In the genomic region with DNA sequence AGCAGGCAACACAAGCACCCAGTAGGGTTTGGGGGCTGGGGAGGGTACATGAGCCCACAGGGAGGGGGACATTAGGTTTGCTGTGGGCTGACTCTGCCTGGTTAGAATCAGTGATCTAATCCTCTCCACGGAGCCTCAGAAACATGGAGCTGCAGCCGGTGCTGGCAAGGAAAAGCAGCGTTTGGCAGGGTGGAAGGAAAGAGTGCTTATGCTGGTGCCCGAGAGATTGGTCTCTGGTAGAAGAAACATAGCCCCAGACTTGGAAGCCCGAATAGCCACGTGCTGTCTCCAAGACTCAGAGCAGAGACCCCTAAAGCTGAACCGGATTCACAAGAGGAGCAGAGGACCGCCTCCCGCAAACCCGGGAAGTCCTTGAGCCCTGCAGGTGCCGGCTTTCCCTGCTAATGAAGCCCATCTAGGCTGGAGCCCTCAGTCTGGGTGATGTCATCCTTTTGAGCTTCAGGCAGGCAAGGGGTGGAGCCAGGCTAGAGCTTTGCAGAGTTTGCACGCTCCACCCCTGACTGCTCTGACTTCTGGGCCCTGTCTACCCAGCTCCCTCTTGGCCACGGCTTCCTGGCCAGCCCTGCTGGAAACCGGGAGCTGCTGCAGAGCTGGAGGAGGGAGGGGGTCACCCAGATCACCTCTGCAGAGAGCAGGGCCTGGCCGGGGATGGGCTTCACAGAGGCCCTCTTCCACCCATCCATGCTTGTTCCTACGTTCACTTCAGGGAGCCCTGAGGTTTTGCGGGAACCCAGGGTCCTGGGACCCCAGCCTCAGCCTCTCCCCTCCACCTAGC, we compare ENCODE assay signal across 8 cellular contexts. TPM values are rescaled to one million over a fixed set of nuclear protein-coding genes. Genes with fewer than 3 reads are reported as not detected.
DNase-seq lines count a peak whose midpoint lies in the region; ATAC-seq and TF ChIP-seq lines count a peak whose summit lies in the region.

No MANE protein-coding gene starts in this region.

- no peaks in the 10 kb centered on the region for H3K36me3 ChIP-seq in smooth muscle cell (ENCODE audit: low read depth)

- H3F3A ChIP-seq in smooth muscle cell (ENCODE audit: low read depth): peaks cover 9% of the 10 kb centered on the region

- H4K20me1 ChIP-seq in smooth muscle cell (ENCODE audit: low read depth): no peaks in the 10 kb centered on the region

- no peaks in the 10 kb centered on the region for H3K9me3 ChIP-seq in smooth muscle cell (replicated peaks; ENCODE audit: low read depth)

- no peak for TF ChIP-seq CTCF in smooth muscle cell (IDR thresholded peaks at IDR 0.05; ENCODE audit: borderline replicate concordance, insufficient read depth, poor library complexity, severe bottlenecking)

- no peaks in the 10 kb centered on the region for H3K79me2 ChIP-seq in smooth muscle cell (ENCODE audit: low read depth)

- H3K4me1 ChIP-seq in smooth muscle cell (ENCODE audit: low read depth): peaks cover 25% of the 10 kb centered on the region

- no peak overlapping the region for H2AFZ ChIP-seq in smooth muscle cell (ENCODE audit: low read depth)

- 13% methylated on average over 17 of the region's 17 CpGs for WGBS in smooth muscle cell (ENCODE audit: low lambda C conversion rate)

- H3K9ac ChIP-seq in smooth muscle cell (ENCODE audit: low read depth): no peak overlapping the region

- peak; percentile 79 for DNase-seq in GM04504 (ENCODE audit: low read depth)
- peak; percentile 94 for DNase-seq in NCI-H2107 (lab: John Stamatoyannopoulos, UW)
- peak; percentile 49 for DNase-seq in activated CD4-positive, CD25-positive, alpha-beta regulatory T cell treated with anti-CD3 and anti-CD28 coated beads, Interleukin-2, amount 50 U/mL, for 72 hours
- peak; percentile 81 to 82 for DNase-seq in cerebellar nuclear complex (lab: John Stamatoyannopoulos, UW)
- DNase-seq in islet precursor cell: peak; percentile 97
- DNase-seq in smooth muscle cell (lab: John Stamatoyannopoulos, UW; ENCODE audit: unreplicated experiment): peak; percentile 64
- DNase-seq in NK-92 (lab: John Stamatoyannopoulos, UW; ENCODE audit: unreplicated experiment): no peak

- H3K4me3 ChIP-seq in smooth muscle cell: no peak overlapping the region

- peak overlapping the region; percentile 69 for H3K4me2 ChIP-seq in smooth muscle cell

- H3K27me3 ChIP-seq in smooth muscle cell (ENCODE audit: low read depth): peaks cover 3% of the 10 kb centered on the region

- peak; percentile 68 for ATAC-seq in HG02938 (IDR thresholded peaks at IDR 0.05; ENCODE audit: unreplicated experiment)

- H3K27ac ChIP-seq in smooth muscle cell (ENCODE audit: low read depth): peak overlapping the region; percentile 100

RNA-seq across cellular contexts. Expression of gene JAM3, which starts 35.0 kb away (rescaled TPM):
- 75.5 and 91.7 TPM in 2 replicates for total RNA-seq in smooth muscle cell
- 59.3 and 82.9 TPM in 2 replicates for polyA plus RNA-seq in smooth muscle cell
